8 cellular contexts compared by ENCODE assay signal in genomic region chr14:92748259-92749016, GRCh38. TPM values are rescaled to one million over a fixed set of nuclear protein-coding genes. Genes with fewer than 3 reads are reported as not detected.
DNase-seq lines count a peak whose midpoint lies in the region; ATAC-seq and TF ChIP-seq lines count a peak whose summit lies in the region.

Gene LGMN (minus strand): TSS chr14:92748627. CDS start chr14:92732786, 15,841 bp downstream.

- H3K9ac ChIP-seq in KMS-11: peak within 1 kb of the TSS; percentile 57; the same call in 1 of the 2 replicates

- peaks cover 9% of the 10 kb centered on the region; the same call in 1 of the 2 replicates for H3K79me2 ChIP-seq in KMS-11 (ENCODE audit: insufficient read depth, low read depth)

- peak within 1 kb of the TSS; percentile 28 for H3K4me3 ChIP-seq in KMS-11 (IDR thresholded peaks at IDR 0.05; ENCODE audit: insufficient read depth, low read depth, low read length)

- peak within 1 kb of the TSS; percentile 83 for H3K4me3 Mint-ChIP-seq in activated naive CD8-positive, alpha-beta T cell treated with anti-CD3 and anti-CD28 coated beads, Interleukin-2, amount 10 ng/mL, durations not matched to agents 7 days and 5 days

- H3K27me3 Mint-ChIP-seq in activated naive CD8-positive, alpha-beta T cell treated with anti-CD3 and anti-CD28 coated beads, Interleukin-2, amount 10 ng/mL, durations not matched to agents 7 days and 5 days: peaks cover 53% of the 10 kb centered on the region

- peaks cover 31% of the 10 kb centered on the region for H3K4me1 Mint-ChIP-seq in activated naive CD8-positive, alpha-beta T cell treated with anti-CD3 and anti-CD28 coated beads, Interleukin-2, amount 10 ng/mL, durations not matched to agents 7 days and 5 days

- H3K27ac ChIP-seq in KMS-11: peak within 1 kb of the TSS; percentile 31; the same call in 1 of the 2 replicates

- no peak for TF ChIP-seq CTCF in KMS-11 (conservative IDR thresholded peaks at IDR 0.05; ENCODE audit: low read depth, low read length)

- peak; percentile 94 for DNase-seq in DMS153 (lab: John Stamatoyannopoulos, UW)
- peak; percentile 95 for DNase-seq in SK-MEL-5 (ENCODE audit: low read depth, low spot score)
- DNase-seq in activated naive CD8-positive, alpha-beta T cell treated with anti-CD3 and anti-CD28 coated beads, Interleukin-2, amount 10 ng/mL, durations not matched to agents 7 days and 5 days: peak; percentile 77
- DNase-seq in glomerular visceral epithelial cell (ENCODE audit: extremely low spot score): peak; percentile 92
- peak; percentile 98 for DNase-seq in occipital lobe (lab: John Stamatoyannopoulos, UW)
- peak; percentile 97 for DNase-seq in superior temporal gyrus (ENCODE audit: extremely low spot score)

- peak within 1 kb of the TSS; percentile 67 for H3K4me2 ChIP-seq in KMS-11

- no peaks in the 10 kb centered on the region for H4K20me1 ChIP-seq in KMS-11 (ENCODE audit: insufficient read depth)

- in situ Hi-C loops in SK-MEL-5 (cut with HindIII; ENCODE audit: low pct_unique_long_range_greater_than_20kb, low sequenced_read_pairs): no loop called here

- peaks cover 6% of the 10 kb centered on the region for H3K4me1 ChIP-seq in KMS-11 (ENCODE audit: low read depth, poor library complexity, severe bottlenecking)

- H3K9me3 Mint-ChIP-seq in activated naive CD8-positive, alpha-beta T cell treated with anti-CD3 and anti-CD28 coated beads, Interleukin-2, amount 10 ng/mL, durations not matched to agents 7 days and 5 days: no peaks in the 10 kb centered on the region

- H3K36me3 Mint-ChIP-seq in activated naive CD8-positive, alpha-beta T cell treated with anti-CD3 and anti-CD28 coated beads, Interleukin-2, amount 10 ng/mL, durations not matched to agents 7 days and 5 days: peaks cover 4% of the 10 kb centered on the region

- POLR2A ChIA-PET in activated naive CD8-positive, alpha-beta T cell treated with anti-CD3 and anti-CD28 coated beads, Interleukin-2, amount 10 ng/mL, durations not matched to agents 7 days and 5 days (lab: Charles Lee): interaction anchor here (0.6 to 0.7 kb wide), 2 partner anchors 20 to 161 kb away, joined by 3 read pairs; no protein-coding TSS in a partner anchor

- no peaks in the 10 kb centered on the region for H3K27me3 ChIP-seq in KMS-11 (ENCODE audit: insufficient read depth, low read depth)

- peak; percentile 86 for ATAC-seq in GM21529 (IDR thresholded peaks at IDR 0.05; ENCODE audit: unreplicated experiment)
- ATAC-seq in activated naive CD8-positive, alpha-beta T cell treated with anti-CD3 and anti-CD28 coated beads, Interleukin-2, amount 10 ng/mL, durations not matched to agents 7 days and 5 days (ENCODE audit: low read depth): peak; percentile 89

- peak within 1 kb of the TSS; percentile 45; the same call in 1 of the 2 replicates for H2AFZ ChIP-seq in KMS-11 (ENCODE audit: low read depth)

- no peaks in the 10 kb centered on the region for H3K36me3 ChIP-seq in KMS-11 (ENCODE audit: insufficient read depth)

- H3K27ac Mint-ChIP-seq in activated naive CD8-positive, alpha-beta T cell treated with anti-CD3 and anti-CD28 coated beads, Interleukin-2, amount 10 ng/mL, durations not matched to agents 7 days and 5 days: peak within 1 kb of the TSS; percentile 24

RNA-seq across cellular contexts. Expression of gene LGMN, which starts in this region (rescaled TPM):
- 94.2 and 105 TPM in 2 replicates for total RNA-seq in SK-MEL-5 (2014; rRNA removed; shearing (Covaris generic))
- polyA plus RNA-seq in SK-MEL-5 (2015; cell fraction: cytosol; rRNA removed): 134 and 153 TPM in 2 replicates
- 33.0 and 34.1 TPM in 2 replicates for polyA plus RNA-seq in SK-MEL-5 (2015; cell fraction: nucleus; rRNA removed)
- total RNA-seq in activated naive CD8-positive, alpha-beta T cell treated with anti-CD3 and anti-CD28 coated beads, Interleukin-2, amount 10 ng/mL, durations not matched to agents 7 days and 5 days: 10 to 100 TPM; 13.4 to 16.7 TPM
- total RNA-seq in occipital lobe: 23.6 TPM

Comparison
In these comparisons a context has a peak if more than half of its experiments do, and no peak if none do; other contexts are left out.
1. Peak in every context shown above with its lines: DNase-seq, ATAC-seq, H3K4me3 ChIP-seq and H3K27ac ChIP-seq.